Comparison of ENCODE assay signal across 16 cellular contexts in genomic region chr2:60717691-60718090, GRCh38. TPM values are rescaled to one million over a fixed set of nuclear protein-coding genes. Genes with fewer than 3 reads are reported as not detected.
A peak's percentile ranks its signal among the peaks of the same experiment; 100 is the strongest.
DNase-seq lines count a peak whose midpoint lies in the region; ATAC-seq and TF ChIP-seq lines count a peak whose summit lies in the region.
"Had no signal": no experiment of that assay in that cellular context is flagged by ENCODE, and none has a peak within 500 bp of the region (broad histone marks: within the 10 kb centered on the region; RNA-seq: fewer than 3 reads in every experiment).

No MANE protein-coding gene starts in this region.

- DNase-seq in HL-60 (ENCODE audit: low read depth in 1 of 2, low spot score in 1 of 2) (peak; percentile 57 to 63), SKM-1 (lab: John Stamatoyannopoulos, UW; ENCODE audit: unreplicated experiment) (peak; percentile 55), esophagus squamous epithelium (lab: John Stamatoyannopoulos, UW) (no peak), sigmoid colon (no peak), LoVo (ENCODE audit: low spot score) (no peak), NCI-H2081 (lab: John Stamatoyannopoulos, UW) (no peak)
- DNase-seq: Calu3, GF-D8, kidney, NCI-H1105 treated with DMSO at 0.1 percent for 48 hours, SW 1271, uterus, WERI-Rb-1 had no signal

- TF ChIP-seq POLR2A in esophagus squamous epithelium (IDR thresholded peaks at IDR 0.05) = no peak
- TF ChIP-seq POLR2A in sigmoid colon (IDR thresholded peaks at IDR 0.05) = no peak

- no peaks in the 10 kb centered on the region for H3K27me3 ChIP-seq in HL-60 (ENCODE audit: insufficient read depth, poor library complexity, severe bottlenecking)
- no peaks in the 10 kb centered on the region for H3K27me3 ChIP-seq in esophagus squamous epithelium
- H3K27me3 ChIP-seq in sigmoid colon = no peaks in the 10 kb centered on the region
- H3K27me3 ChIP-seq: uterus had no signal

- TF ChIP-seq CTCF in HL-60 (IDR thresholded peaks at IDR 0.05; ENCODE audit: insufficient read depth, low read length) (no peak), esophagus squamous epithelium (IDR thresholded peaks at IDR 0.05) (no peak), sigmoid colon (IDR thresholded peaks at IDR 0.05) (no peak)

- no peak for ATAC-seq in GM18867 (IDR thresholded peaks at IDR 0.05; ENCODE audit: unreplicated experiment)
- ATAC-seq in HG03571 (IDR thresholded peaks at IDR 0.05; ENCODE audit: unreplicated experiment) = no peak
- ATAC-seq: stimulated activated effector memory CD8-positive, alpha-beta T cell treated with anti-CD3 and anti-CD28 coated beads, Interleukin-12 subunit alpha, Interleukin-12 subunit beta, amount 100 ng/mL, for 72 hours had no signal

- H3K27ac ChIP-seq in HL-60 (replicated peaks) (no peak overlapping the region), esophagus squamous epithelium (peak overlapping the region; percentile 61 to 74 (median 63)), sigmoid colon (no peak overlapping the region)
- H3K27ac ChIP-seq: uterus, WERI-Rb-1 had no signal

- intact Hi-C loops in esophagus squamous epithelium (cut with DNase I) = no loop called here
- intact Hi-C loops in sigmoid colon (cut with DNase I) = no loop called here

- H3K36me3 ChIP-seq in esophagus squamous epithelium (no peaks in the 10 kb centered on the region), sigmoid colon (no peaks in the 10 kb centered on the region)
- H3K36me3 ChIP-seq: uterus, WERI-Rb-1 had no signal

- peak in 3 of 4 donors; percentile 28 to 81 (median 29) for TF ChIP-seq EP300 in sigmoid colon (IDR thresholded peaks at IDR 0.05)

- H3K4me3 ChIP-seq in HL-60 (replicated peaks; ENCODE audit: insufficient read depth, low read length) (no peak overlapping the region), esophagus squamous epithelium (no peak overlapping the region), sigmoid colon (no peak overlapping the region)
- H3K4me3 ChIP-seq: uterus had no signal

- 33 to 37% methylated on average over 4 to 5 of the region's 5 CpGs for WGBS in esophagus squamous epithelium, 2 donors
- 68 to 73% methylated on average over 5 of the region's 5 CpGs for WGBS in sigmoid colon, 2 donors

- H3K4me1 ChIP-seq in esophagus squamous epithelium (peaks cover 3 to 27% (median 3%) of the 10 kb centered on the region in 3 donors), sigmoid colon (no peaks in the 10 kb centered on the region)
- H3K4me1 ChIP-seq: uterus had no signal

- H3K9me3 ChIP-seq in esophagus squamous epithelium (no peaks in the 10 kb centered on the region), sigmoid colon (no peaks in the 10 kb centered on the region)
- H3K9me3 ChIP-seq: uterus had no signal

RNA-seq across cellular contexts. Expression of gene PAPOLG, which starts 38.4 kb away (rescaled TPM):
- 10 to 100 TPM in 3 of 4 donors, 1 to 10 TPM in 1; 7.4 to 13.7 (median 12.0) TPM for total RNA-seq in esophagus squamous epithelium
- total RNA-seq in sigmoid colon = 10 to 100 TPM; 10.7 to 16.1 (median 14.0) TPM
- polyA plus RNA-seq in sigmoid colon = 1 to 10 TPM; 3.6 to 5.1 (median 4.9) TPM

Comparison
In these comparisons a context has a peak if more than half of its experiments do, and no peak if none do; other contexts are left out.
1. DNase-seq: peak in HL-60 (2 of 2) and SKM-1 (single experiment); none in esophagus squamous epithelium (single experiment), sigmoid colon (single experiment), LoVo (single experiment) and NCI-H2081 (0 of 2).
2. H3K27ac ChIP-seq: peak in esophagus squamous epithelium (4 of 4); none in HL-60 (single experiment) and sigmoid colon (0 of 4).